In the genomic region with DNA sequence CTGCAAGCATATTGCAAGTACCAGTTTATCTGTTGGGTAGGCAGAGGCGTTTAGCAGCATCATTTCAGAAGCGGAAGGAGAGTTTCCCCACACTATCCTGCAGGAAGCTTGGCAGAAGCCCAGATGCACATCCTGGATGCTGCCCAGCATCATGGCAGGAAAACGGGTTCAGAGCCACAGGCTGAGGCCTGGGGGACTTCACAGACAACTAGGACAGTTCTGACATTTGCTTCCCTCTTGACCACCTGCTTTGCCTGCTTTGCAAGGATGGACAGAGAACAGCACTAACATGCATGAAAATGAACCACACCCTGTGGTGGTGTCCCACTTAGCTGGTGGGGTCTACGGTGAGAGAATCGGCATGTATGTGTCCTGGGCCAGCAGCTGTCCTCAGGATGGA, we compare ENCODE assay signal across 17 cellular contexts.
"Had no signal": no experiment of that assay in that cellular context is flagged by ENCODE, and none has a peak within 500 bp of the region (broad histone marks: within the 10 kb centered on the region; RNA-seq: fewer than 3 reads in every experiment).

No MANE protein-coding gene starts in this region.

- DNase-seq: activated CD4-positive, alpha-beta T cell treated with anti-CD3 and anti-CD28 coated beads, Interleukin-2, amount 10 ng/mL, durations not matched to agents 7 days and 5 days; activated CD8-positive, alpha-beta memory T cell treated with anti-CD3 and anti-CD28 coated beads, Interleukin-2, amount 50 U/mL, for 48 hours; activated naive CD8-positive, alpha-beta T cell treated with anti-CD3 and anti-CD28 coated beads for 36 hours; central memory CD4-positive, alpha-beta T cell; cortex of kidney; effector CD4-positive, alpha-beta T cell; foreskin keratinocyte; kidney glomerular epithelial cell; mammary epithelial cell; naive thymus-derived CD8-positive, alpha-beta T cell; stomach had no signal

- H3K4me1 ChIP-seq: body of pancreas, foreskin keratinocyte, stomach had no signal

- H3K36me3 Mint-ChIP-seq: activated naive CD8-positive, alpha-beta T cell treated with anti-CD3 and anti-CD28 coated beads for 36 hours; naive thymus-derived CD8-positive, alpha-beta T cell had no signal

- H3K4me3 ChIP-seq: body of pancreas, esophagus muscularis mucosa, smooth muscle cell, stomach, thoracic aorta had no signal

- H3K9me3 Mint-ChIP-seq: activated CD4-positive, alpha-beta T cell treated with anti-CD3 and anti-CD28 coated beads, Interleukin-2, amount 10 ng/mL, durations not matched to agents 7 days and 5 days; activated naive CD8-positive, alpha-beta T cell treated with anti-CD3 and anti-CD28 coated beads for 36 hours; activated T-helper 1 cell treated with anti-CD3 and anti-CD28 coated beads, Interleukin-12 subunit alpha, Interleukin-12 subunit beta, Interleukin-2, Interleukin-4 antibody, amounts not matched to agents 30 ng/mL and 10 ng/mL and 1 ng/mL, durations not matched to agents 14 hours and 24 hours and 36 hours; naive thymus-derived CD8-positive, alpha-beta T cell had no signal

- H3K4me1 Mint-ChIP-seq: activated CD4-positive, alpha-beta T cell treated with anti-CD3 and anti-CD28 coated beads, Interleukin-2, amount 10 ng/mL, durations not matched to agents 7 days and 5 days; activated naive CD8-positive, alpha-beta T cell treated with anti-CD3 and anti-CD28 coated beads for 36 hours; naive thymus-derived CD8-positive, alpha-beta T cell had no signal

- H3K27me3 Mint-ChIP-seq: activated CD4-positive, alpha-beta T cell treated with anti-CD3 and anti-CD28 coated beads, Interleukin-2, amount 10 ng/mL, durations not matched to agents 7 days and 5 days; activated naive CD8-positive, alpha-beta T cell treated with anti-CD3 and anti-CD28 coated beads for 36 hours had no signal

- H3K27ac Mint-ChIP-seq: activated CD4-positive, alpha-beta T cell treated with anti-CD3 and anti-CD28 coated beads, Interleukin-2, amount 10 ng/mL, durations not matched to agents 7 days and 5 days; activated naive CD8-positive, alpha-beta T cell treated with anti-CD3 and anti-CD28 coated beads for 36 hours; activated T-helper 1 cell treated with anti-CD3 and anti-CD28 coated beads, Interleukin-12 subunit alpha, Interleukin-12 subunit beta, Interleukin-2, Interleukin-4 antibody, amounts not matched to agents 30 ng/mL and 10 ng/mL and 1 ng/mL, durations not matched to agents 14 hours and 24 hours and 36 hours; progenitor cell of endocrine pancreas had no signal

- H3K4me3 Mint-ChIP-seq: activated CD4-positive, alpha-beta T cell treated with anti-CD3 and anti-CD28 coated beads, Interleukin-2, amount 10 ng/mL, durations not matched to agents 7 days and 5 days; activated naive CD8-positive, alpha-beta T cell treated with anti-CD3 and anti-CD28 coated beads for 36 hours; activated T-helper 1 cell treated with anti-CD3 and anti-CD28 coated beads, Interleukin-12 subunit alpha, Interleukin-12 subunit beta, Interleukin-2, Interleukin-4 antibody, amounts not matched to agents 30 ng/mL and 10 ng/mL and 1 ng/mL, durations not matched to agents 14 hours and 24 hours and 36 hours; naive thymus-derived CD8-positive, alpha-beta T cell had no signal

- H3K27me3 ChIP-seq: body of pancreas, esophagus muscularis mucosa, foreskin keratinocyte, stomach had no signal

- ATAC-seq: body of pancreas; foreskin keratinocyte; naive thymus-derived CD8-positive, alpha-beta T cell had no signal

- H3K36me3 ChIP-seq: esophagus muscularis mucosa, stomach, thoracic aorta had no signal

- H3K27ac ChIP-seq: body of pancreas, esophagus muscularis mucosa, foreskin keratinocyte, stomach, thoracic aorta had no signal

- H3K9me3 ChIP-seq: body of pancreas, esophagus muscularis mucosa, thoracic aorta had no signal
